In genomic region chr5:54804086-54804485, GRCh38 we compare ENCODE assay signal across 18 cellular contexts.
"Had no signal": no experiment of that assay in that cellular context is flagged by ENCODE, and none has a peak within 500 bp of the region (broad histone marks: within the 10 kb centered on the region; RNA-seq: fewer than 3 reads in every experiment).

No MANE protein-coding gene starts in this region.

- H3K4me3 Mint-ChIP-seq: activated T-cell treated with anti-CD3 and anti-CD28 coated beads, Interleukin-2, amount 50 U/mL, for 24 hours; effector memory CD8-positive, alpha-beta T cell; naive thymus-derived CD4-positive, alpha-beta T cell; T-cell; type B pancreatic cell had no signal

- H3K4me2 ChIP-seq: SK-N-SH had no signal

- DNase-seq: activated effector memory CD4-positive, alpha-beta T cell treated with anti-CD3 and anti-CD28 coated beads, Interleukin-2, amount 50 U/mL, for 16 hours; activated naive CD4-positive, alpha-beta T cell treated with anti-CD3 and anti-CD28 coated beads, Interleukin-2, amount 50 U/mL, for 16 hours; activated T-cell treated with anti-CD3 and anti-CD28 coated beads, Interleukin-2, amount 50 U/mL, for 24 hours; dermis blood vessel endothelial cell; effector memory CD8-positive, alpha-beta T cell; left cardiac atrium; mucosa of descending colon; naive thymus-derived CD4-positive, alpha-beta T cell; pancreas; right lobe of liver; SK-N-SH; small intestine; stimulated activated CD4-positive, alpha-beta T cell treated with anti-CD3 and anti-CD28 coated beads, Interleukin-4, amount 100 ng/mL, for 1 hour; T-cell; T-helper 9 cell; testis had no signal

- H3K9me3 ChIP-seq: mucosa of descending colon, pancreas, right lobe of liver, SK-N-SH, testis had no signal

- H3K9me3 Mint-ChIP-seq: effector memory CD8-positive, alpha-beta T cell had no signal

- H3K27ac Mint-ChIP-seq: activated T-cell treated with anti-CD3 and anti-CD28 coated beads, Interleukin-2, amount 50 U/mL, for 24 hours; effector memory CD8-positive, alpha-beta T cell; T-cell; type B pancreatic cell had no signal

- H3K4me3 ChIP-seq: mucosa of descending colon, pancreas, right lobe of liver, testis had no signal

- ATAC-seq: activated CD4-positive, CD25-positive, alpha-beta regulatory T cell treated with anti-CD3 and anti-CD28 coated beads, Interleukin-2, amount 50 U/mL, for 24 hours; effector memory CD8-positive, alpha-beta T cell; mucosa of descending colon; naive thymus-derived CD4-positive, alpha-beta T cell; pancreas; right lobe of liver; T-cell had no signal

- H3K9ac ChIP-seq: SK-N-SH had no signal

- H3K4me1 ChIP-seq: pancreas, right lobe of liver, testis had no signal

- H3K36me3 ChIP-seq: pancreas, right lobe of liver had no signal

- H3K27me3 Mint-ChIP-seq: activated T-cell treated with anti-CD3 and anti-CD28 coated beads, Interleukin-2, amount 50 U/mL, for 24 hours; naive thymus-derived CD4-positive, alpha-beta T cell; T-cell; type B pancreatic cell had no signal

- H3K36me3 Mint-ChIP-seq: T-cell, type B pancreatic cell had no signal

- H3K27me3 ChIP-seq: pancreas, right lobe of liver, testis had no signal

- H3K27ac ChIP-seq: pancreas, right lobe of liver, testis had no signal

- H3K4me1 Mint-ChIP-seq: T-cell had no signal
